ENCODE assay signal across 1 cellular context in the genomic region with DNA sequence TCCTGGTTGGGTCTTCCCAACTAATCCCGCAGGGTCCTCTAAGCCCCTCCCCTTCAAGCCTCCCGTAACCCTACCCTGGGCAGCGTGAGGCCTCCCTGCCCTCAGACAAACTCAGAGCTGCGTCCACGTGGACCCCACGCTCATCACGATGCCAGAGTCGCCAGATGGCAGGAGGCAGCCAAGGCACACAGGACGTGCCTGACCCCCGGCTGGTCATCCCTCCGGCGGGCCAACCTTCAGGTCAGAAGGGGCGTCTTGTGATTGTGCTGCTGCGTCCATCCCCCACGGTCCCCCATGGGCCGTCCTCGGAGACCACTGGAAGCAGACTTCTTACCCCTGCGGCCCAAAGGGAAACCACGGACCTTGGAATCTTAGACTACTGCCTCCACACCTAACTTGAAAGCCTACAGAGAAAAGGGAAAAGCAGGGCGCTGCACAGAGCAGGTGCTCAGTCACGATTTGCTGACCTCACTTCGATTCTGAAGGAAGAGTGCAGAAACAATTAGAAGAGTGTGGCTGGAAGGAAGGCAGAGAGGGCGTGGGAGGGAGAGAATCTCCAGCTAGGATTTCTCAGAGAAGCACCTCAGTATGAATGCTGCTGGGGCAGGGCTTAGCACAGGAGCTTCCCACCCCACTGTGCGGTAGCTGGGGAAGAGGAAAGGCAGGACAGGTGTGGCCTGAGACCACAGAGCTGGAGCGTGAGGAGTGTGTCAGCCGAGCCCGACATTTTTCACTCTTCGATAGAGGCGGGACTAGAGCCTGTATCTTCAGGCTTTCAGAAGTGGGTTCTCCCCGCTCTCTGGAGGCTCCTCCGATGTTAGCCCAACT.
TF ChIP-seq lines count a peak whose summit lies in the region.

No MANE protein-coding gene starts in this region.

TF ChIP-seq in H1, 55 proteins besides CTCF, POLR2A, EP300 and RAD21:
- TF ChIP-seq TEAD4 (IDR thresholded peaks at IDR 0.05; ENCODE audit: low read depth, low read length): no peak
- no peak for TF ChIP-seq CHD2 (IDR thresholded peaks at IDR 0.05; ENCODE audit: low read length)
- TF ChIP-seq CREB1 (IDR thresholded peaks at IDR 0.05): no peak
- TF ChIP-seq POU5F1 (IDR thresholded peaks at IDR 0.05; ENCODE audit: low read depth, low read length): no peak
- TF ChIP-seq GTF2F1 (IDR thresholded peaks at IDR 0.05; ENCODE audit: borderline replicate concordance, low read depth, low read length): no peak
- TF ChIP-seq SP2 (IDR thresholded peaks at IDR 0.05; ENCODE audit: low read length): no peak
- no peak for TF ChIP-seq HDAC6 (IDR thresholded peaks at IDR 0.05; ENCODE audit: low read depth, low read length)
